19 cellular contexts compared by ENCODE assay signal in the genomic region with DNA sequence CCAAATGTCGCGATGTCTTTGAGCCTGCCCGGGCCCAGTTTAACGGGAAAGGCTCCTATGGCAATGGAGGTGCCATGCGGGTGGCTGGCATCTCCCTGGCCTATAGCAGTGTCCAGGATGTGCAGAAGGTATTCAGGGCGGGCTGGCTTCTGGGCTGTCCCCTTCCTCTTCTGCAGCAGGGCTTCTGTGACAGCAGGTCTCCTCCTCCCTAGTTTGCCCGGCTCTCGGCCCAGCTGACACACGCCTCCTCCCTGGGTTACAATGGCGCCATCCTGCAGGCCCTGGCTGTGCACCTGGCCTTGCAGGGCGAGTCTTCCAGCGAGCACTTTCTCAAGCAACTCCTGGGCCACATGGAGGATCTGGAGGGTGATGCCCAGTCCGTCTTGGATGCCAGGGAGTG. TPM values are rescaled to one million over a fixed set of nuclear protein-coding genes. Genes with fewer than 3 reads are reported as not detected.
A peak's percentile ranks its signal among the peaks of the same experiment; 100 is the strongest.
DNase-seq lines count a peak whose midpoint lies in the region; ATAC-seq and TF ChIP-seq lines count a peak whose summit lies in the region.
"Had no signal": no experiment of that assay in that cellular context is flagged by ENCODE, and none has a peak within 500 bp of the region (broad histone marks: within the 10 kb centered on the region; RNA-seq: fewer than 3 reads in every experiment).

No MANE protein-coding gene starts in this region.

- no peak for TF ChIP-seq CTCF in mucosa of descending colon (IDR thresholded peaks at IDR 0.05)

- peaks cover 26% of the 10 kb centered on the region for H3K36me3 Mint-ChIP-seq in activated T-helper 1 cell treated with anti-CD3 and anti-CD28 coated beads, Interleukin-12 subunit alpha, Interleukin-12 subunit beta, Interleukin-2, Interleukin-4 antibody, amounts not matched to agents 30 ng/mL and 10 ng/mL and 1 ng/mL, durations not matched to agents 14 hours and 24 hours and 36 hours (ENCODE audit: low read depth)
- peaks cover 76% of the 10 kb centered on the region for H3K36me3 Mint-ChIP-seq in stimulated activated effector memory CD8-positive, alpha-beta T cell treated with anti-CD3 and anti-CD28 coated beads, Interleukin-12 subunit alpha, Interleukin-12 subunit beta, amount 100 ng/mL, for 72 hours

- no peaks in the 10 kb centered on the region for H3K9me3 ChIP-seq in mucosa of descending colon
- H3K9me3 ChIP-seq: left ventricle myocardium inferior, tibial artery had no signal

- no peak overlapping the region for H3K27ac Mint-ChIP-seq in activated T-helper 1 cell treated with anti-CD3 and anti-CD28 coated beads, Interleukin-12 subunit alpha, Interleukin-12 subunit beta, Interleukin-2, Interleukin-4 antibody, amounts not matched to agents 30 ng/mL and 10 ng/mL and 1 ng/mL, durations not matched to agents 14 hours and 24 hours and 36 hours
- peak overlapping the region; percentile 43 for H3K27ac Mint-ChIP-seq in stimulated activated effector memory CD8-positive, alpha-beta T cell treated with anti-CD3 and anti-CD28 coated beads, Interleukin-12 subunit alpha, Interleukin-12 subunit beta, amount 100 ng/mL, for 72 hours

- no peaks in the 10 kb centered on the region for H3K27me3 ChIP-seq in layer of hippocampus (ENCODE audit: control insufficient read depth, insufficient read depth, low read length)

- intact Hi-C loops in activated T-helper 1 cell treated with anti-CD3 and anti-CD28 coated beads, Interleukin-12 subunit alpha, Interleukin-12 subunit beta, Interleukin-2, Interleukin-4 antibody, amounts not matched to agents 30 ng/mL and 10 ng/mL and 1 ng/mL, durations not matched to agents 14 hours and 24 hours and 36 hours (cut with micrococcal nuclease), result no loop called here
- intact Hi-C loops in mucosa of descending colon (cut with DNase I, micrococcal nuclease), result loop anchor here in 1 of 2 donors (10.0 kb wide), 3 partner anchors 53 to 333 kb away; a partner anchor contains a TSS

- no peaks in the 10 kb centered on the region for H3K27me3 Mint-ChIP-seq in activated T-helper 1 cell treated with anti-CD3 and anti-CD28 coated beads, Interleukin-12 subunit alpha, Interleukin-12 subunit beta, Interleukin-2, Interleukin-4 antibody, amounts not matched to agents 30 ng/mL and 10 ng/mL and 1 ng/mL, durations not matched to agents 14 hours and 24 hours and 36 hours (ENCODE audit: insufficient read depth)

- H3K9me3 Mint-ChIP-seq in activated T-helper 1 cell treated with anti-CD3 and anti-CD28 coated beads, Interleukin-12 subunit alpha, Interleukin-12 subunit beta, Interleukin-2, Interleukin-4 antibody, amounts not matched to agents 30 ng/mL and 10 ng/mL and 1 ng/mL, durations not matched to agents 14 hours and 24 hours and 36 hours, result no peaks in the 10 kb centered on the region
- H3K9me3 Mint-ChIP-seq in stimulated activated effector memory CD8-positive, alpha-beta T cell treated with anti-CD3 and anti-CD28 coated beads, Interleukin-12 subunit alpha, Interleukin-12 subunit beta, amount 100 ng/mL, for 72 hours, result no peaks in the 10 kb centered on the region

- no peaks in the 10 kb centered on the region for H3K36me3 ChIP-seq in mucosa of descending colon (ENCODE audit: low read depth)

- H3K4me3 ChIP-seq in mucosa of descending colon, result no peak overlapping the region
- H3K4me3 ChIP-seq: left ventricle myocardium inferior, tibial artery had no signal

- H3K27ac ChIP-seq in layer of hippocampus (ENCODE audit: low read depth, low read length), result peak overlapping the region; percentile 4
- H3K27ac ChIP-seq: left ventricle myocardium inferior, tibial artery had no signal

- ATAC-seq in stimulated activated effector memory CD8-positive, alpha-beta T cell treated with anti-CD3 and anti-CD28 coated beads, Interleukin-12 subunit alpha, Interleukin-12 subunit beta, amount 100 ng/mL, for 72 hours, result no peak
- ATAC-seq in HG02763 (IDR thresholded peaks at IDR 0.05; ENCODE audit: unreplicated experiment) (no peak), mucosa of descending colon (no peak)

- H3K4me1 Mint-ChIP-seq in activated T-helper 1 cell treated with anti-CD3 and anti-CD28 coated beads, Interleukin-12 subunit alpha, Interleukin-12 subunit beta, Interleukin-2, Interleukin-4 antibody, amounts not matched to agents 30 ng/mL and 10 ng/mL and 1 ng/mL, durations not matched to agents 14 hours and 24 hours and 36 hours (ENCODE audit: low read depth), result peaks cover 20% of the 10 kb centered on the region
- H3K4me1 Mint-ChIP-seq in stimulated activated effector memory CD8-positive, alpha-beta T cell treated with anti-CD3 and anti-CD28 coated beads, Interleukin-12 subunit alpha, Interleukin-12 subunit beta, amount 100 ng/mL, for 72 hours, result peaks cover 20% of the 10 kb centered on the region

- H3K4me3 Mint-ChIP-seq in activated T-helper 1 cell treated with anti-CD3 and anti-CD28 coated beads, Interleukin-12 subunit alpha, Interleukin-12 subunit beta, Interleukin-2, Interleukin-4 antibody, amounts not matched to agents 30 ng/mL and 10 ng/mL and 1 ng/mL, durations not matched to agents 14 hours and 24 hours and 36 hours, result peak overlapping the region; percentile 68
- H3K4me3 Mint-ChIP-seq in stimulated activated effector memory CD8-positive, alpha-beta T cell treated with anti-CD3 and anti-CD28 coated beads, Interleukin-12 subunit alpha, Interleukin-12 subunit beta, amount 100 ng/mL, for 72 hours, result no peak overlapping the region

- H3K4me1 ChIP-seq in mucosa of descending colon (ENCODE audit: low read depth), result peaks cover 10% of the 10 kb centered on the region

- DNase-seq in activated effector memory CD4-positive, alpha-beta T cell treated with anti-CD3 and anti-CD28 coated beads, Interleukin-2, amount 50 U/mL, for 16 hours, result peak; percentile 47
- DNase-seq in activated effector memory CD4-positive, alpha-beta T cell treated with Interleukin-2 at 50 U/mL for 16 hours, result no peak
- DNase-seq in activated T-helper 1 cell treated with anti-CD3 and anti-CD28 coated beads, Interleukin-12 subunit alpha, Interleukin-12 subunit beta, Interleukin-2, Interleukin-4 antibody, amounts not matched to agents 30 ng/mL and 10 ng/mL and 1 ng/mL, durations not matched to agents 14 hours and 24 hours and 36 hours (ENCODE audit: low spot score), result no peak
- DNase-seq in stimulated activated effector memory CD8-positive, alpha-beta T cell treated with anti-CD3 and anti-CD28 coated beads, Interleukin-12 subunit alpha, Interleukin-12 subunit beta, amount 100 ng/mL, for 72 hours (ENCODE audit: low spot score in 2 of 2), result no peak
- DNase-seq in dedifferentiated amniotic fluid mesenchymal stem cell (ENCODE audit: extremely low spot score), result no peak
- DNase-seq in mucosa of descending colon, result no peak
- DNase-seq: activated CD4-positive, alpha-beta T cell treated with anti-CD3 and anti-CD28 coated beads, Interleukin-2, amount 50 U/mL, for 4 hours; activated gamma-delta T cell; COR-L47; glutamatergic neuron; KG1; left ventricle myocardium inferior; NCI-H2171; NCI-H526; stimulated activated naive CD4-positive, alpha-beta T cell had no signal

RNA-seq across cellular contexts. Expression of a gene that starts 3.0 kb away (rescaled TPM):
- total RNA-seq in activated T-helper 1 cell treated with anti-CD3 and anti-CD28 coated beads, Interleukin-12 subunit alpha, Interleukin-12 subunit beta, Interleukin-2, Interleukin-4 antibody, amounts not matched to agents 30 ng/mL and 10 ng/mL and 1 ng/mL, durations not matched to agents 14 hours and 24 hours and 36 hours, result 32.6 and 33.6 TPM in 2 replicates
- 10 to 100 TPM; 17.8 to 24.5 (median 18.0) TPM for total RNA-seq in mucosa of descending colon

RNA-seq across cellular contexts. Expression of a gene that starts 7.8 kb away (rescaled TPM):
- total RNA-seq in activated T-helper 1 cell treated with anti-CD3 and anti-CD28 coated beads, Interleukin-12 subunit alpha, Interleukin-12 subunit beta, Interleukin-2, Interleukin-4 antibody, amounts not matched to agents 30 ng/mL and 10 ng/mL and 1 ng/mL, durations not matched to agents 14 hours and 24 hours and 36 hours, result 0.16 and 0.27 TPM in 2 replicates
- under 1 TPM in 2 of 3 donors, not detected in 1; 0.19 to 0.32 TPM for total RNA-seq in mucosa of descending colon
- total RNA-seq: aorta, left ventricle myocardium inferior had no signal

RNA-seq across cellular contexts. Expression of a gene that starts 33.3 kb away (rescaled TPM):
- 0.08 TPM in 1 of 2 replicates, not detected in the other for total RNA-seq in activated T-helper 1 cell treated with anti-CD3 and anti-CD28 coated beads, Interleukin-12 subunit alpha, Interleukin-12 subunit beta, Interleukin-2, Interleukin-4 antibody, amounts not matched to agents 30 ng/mL and 10 ng/mL and 1 ng/mL, durations not matched to agents 14 hours and 24 hours and 36 hours
- 1 to 10 TPM in 2 of 3 donors, under 1 TPM in 1; 0.58 to 4.5 (median 1.5) TPM for total RNA-seq in mucosa of descending colon

RNA-seq across cellular contexts. Expression of a gene that starts 57.6 kb away (rescaled TPM):
- total RNA-seq in activated T-helper 1 cell treated with anti-CD3 and anti-CD28 coated beads, Interleukin-12 subunit alpha, Interleukin-12 subunit beta, Interleukin-2, Interleukin-4 antibody, amounts not matched to agents 30 ng/mL and 10 ng/mL and 1 ng/mL, durations not matched to agents 14 hours and 24 hours and 36 hours, result 74.2 and 74.4 TPM in 2 replicates
- total RNA-seq in mucosa of descending colon, result 10 to 100 TPM; 55.7 to 86.6 (median 57.7) TPM
